1 cellular context compared by ENCODE assay signal in the genomic region with DNA sequence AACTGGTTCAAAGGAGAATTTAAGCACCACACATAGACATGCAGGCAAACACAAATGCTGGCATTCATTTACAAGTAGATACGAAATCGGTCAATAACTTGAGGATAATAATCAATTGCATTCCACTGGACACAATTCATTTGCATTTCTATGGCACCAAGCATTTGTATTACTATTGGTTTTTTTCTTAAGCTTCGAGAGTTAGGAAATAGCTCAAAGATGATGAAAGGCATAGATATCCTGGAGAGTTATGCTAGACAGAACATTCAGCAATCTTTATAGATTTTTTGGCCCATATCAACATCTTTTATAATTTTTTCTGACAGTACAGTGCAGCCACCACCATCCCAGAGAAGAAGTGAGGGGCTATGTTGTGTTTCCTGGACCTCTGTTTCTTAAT.
TF ChIP-seq lines count a peak whose summit lies in the region.

No MANE protein-coding gene starts in this region.

TF ChIP-seq in HCT116, 20 proteins besides CTCF, POLR2A, EP300 and RAD21:
- TF ChIP-seq, protein P1, sequence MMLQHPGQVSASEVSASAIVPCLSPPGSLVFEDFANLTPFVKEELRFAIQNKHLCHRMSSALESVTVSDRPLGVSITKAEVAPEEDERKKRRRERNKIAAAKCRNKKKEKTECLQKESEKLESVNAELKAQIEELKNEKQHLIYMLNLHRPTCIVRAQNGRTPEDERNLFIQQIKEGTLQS (IDR thresholded peaks at IDR 0.05): no peak
